10 cellular contexts compared by ENCODE assay signal in genomic region chr19:29717051-29717450, GRCh38. TPM values are rescaled to one million over a fixed set of nuclear protein-coding genes. Genes with fewer than 3 reads are reported as not detected.
DNase-seq lines count a peak whose midpoint lies in the region; ATAC-seq, FAIRE-seq and TF ChIP-seq lines count a peak whose summit lies in the region.
"Had no signal": no experiment of that assay in that cellular context is flagged by ENCODE, and none has a peak within 500 bp of the region (broad histone marks: within the 10 kb centered on the region; RNA-seq: fewer than 3 reads in every experiment).

No MANE protein-coding gene starts in this region.

- H3K4me1 ChIP-seq in A549 (peaks cover 21% of the 10 kb centered on the region), OCI-LY7 (ENCODE audit: insufficient read depth, low read length, poor library complexity, severe bottlenecking) (peaks cover 24% of the 10 kb centered on the region)
- peaks cover 46% of the 10 kb centered on the region for H3K4me1 ChIP-seq in CD4-positive, CD25-positive, alpha-beta regulatory T cell (ENCODE audit: control insufficient read depth, insufficient read depth, low read length, poor library complexity, severe bottlenecking)

- no peaks in the 10 kb centered on the region for H3K9me3 ChIP-seq in A549
- H3K9me3 ChIP-seq in CD4-positive, CD25-positive, alpha-beta regulatory T cell (ENCODE audit: control insufficient read depth in 2 of 2, low read length in 2 of 2): no peaks in the 10 kb centered on the region
- no peaks in the 10 kb centered on the region for H3K9me3 ChIP-seq in OCI-LY7 (ENCODE audit: low read length)
- H3K9me3 ChIP-seq: MG63 had no signal

- POLR2A ChIA-PET in A549 (lab: Yijun Ruan, JAX): interaction anchor here (0.8 to 7.2 kb wide), 11 partner anchors 9 to 189 kb away, joined by 3 to 110 read pairs (median 4); partner anchors contain the start of genes PLEKHF1 and POP4
- POLR2A ChIA-PET in OCI-LY7 (lab: Charles Lee): interaction anchor here (0.6 to 4.1 kb wide), 4 partner anchors 11 to 114 kb away, joined by 3 to 17 read pairs (median 7); partner anchors contain the start of gene POP4

- WGBS in A549 (ENCODE audit: missing lambda C conversion rate): 70% methylated on average over 16 of the region's 16 CpGs

- H3K27me3 ChIP-seq in CD4-positive, CD25-positive, alpha-beta regulatory T cell (ENCODE audit: control insufficient read depth, insufficient read depth, low read length): peaks cover 2% of the 10 kb centered on the region
- H3K27me3 ChIP-seq: MG63 had no signal

- TF ChIP-seq CTCF in A549 (IDR thresholded peaks at IDR 0.05) (no peak), OCI-LY7 (conservative IDR thresholded peaks at IDR 0.05; ENCODE audit: low read length) (no peak)

- H3K79me2 ChIP-seq in OCI-LY7 (ENCODE audit: insufficient read depth, low read depth, low read length): peaks cover 15% of the 10 kb centered on the region

- H3K9me2 ChIP-seq in OCI-LY7 (ENCODE audit: insufficient read depth, low read length): no peaks in the 10 kb centered on the region

- DNase-seq in A549 (ENCODE audit: low read depth in 1 of 2, low spot score in 1 of 2) (no peak), OCI-LY7 (ENCODE audit: low spot score) (no peak), memory B cell (ENCODE audit: low spot score in 2 of 2) (no peak), COLO829 (ENCODE audit: low spot score) (no peak), NCI-H1417 treated with DMSO at 0.1 percent for 48 hours (lab: John Stamatoyannopoulos, UW) (no peak)
- DNase-seq in CD4-positive, CD25-positive, alpha-beta regulatory T cell: no peak
- DNase-seq: NCI-H2081 treated with DMSO at 0.1 percent for 48 hours had no signal

- H3K36me3 ChIP-seq in CD4-positive, CD25-positive, alpha-beta regulatory T cell (ENCODE audit: control insufficient read depth, insufficient read depth, low read length): no peaks in the 10 kb centered on the region
- H3K36me3 ChIP-seq in OCI-LY7 (ENCODE audit: insufficient read depth, low read length): 0 out of 2 replicates have a peak, but pooled peaks cover 3% of the 10 kb centered on the region

- FAIRE-seq in A549 (lab: Jason Lieb, UNC): no peak

- H3K4me3 ChIP-seq in A549 (no peak overlapping the region), OCI-LY7 (ENCODE audit: low read depth, low read length, poor library complexity, severe bottlenecking) (no peak overlapping the region)
- no peak overlapping the region for H3K4me3 ChIP-seq in CD4-positive, CD25-positive, alpha-beta regulatory T cell (ENCODE audit: low read depth, low read length)

- no peak for ATAC-seq in A549
- no peak for ATAC-seq in CD4-positive, CD25-positive, alpha-beta regulatory T cell (ENCODE audit: low read depth in 2 of 2)
- no peak for ATAC-seq in memory B cell (ENCODE audit: low read depth)
- no peak for ATAC-seq in GM18873 (IDR thresholded peaks at IDR 0.05; ENCODE audit: low FRiP score, unreplicated experiment)

- peak overlapping the region in 1 of 4 donors; percentile 92 for H3K4me3 Mint-ChIP-seq in CD4-positive, CD25-positive, alpha-beta regulatory T cell
- H3K4me3 Mint-ChIP-seq in memory B cell: peak overlapping the region; percentile 5

- no peak for TF ChIP-seq EP300 in A549 (IDR thresholded peaks at IDR 0.05)

- H2AFZ ChIP-seq in OCI-LY7 (ENCODE audit: low read length): no peak overlapping the region

- H3K36me3 Mint-ChIP-seq in CD4-positive, CD25-positive, alpha-beta regulatory T cell: no peaks in the 10 kb centered on the region
- H3K36me3 Mint-ChIP-seq in memory B cell: no peaks in the 10 kb centered on the region

- H3K27me3 Mint-ChIP-seq in CD4-positive, CD25-positive, alpha-beta regulatory T cell: peaks cover 11% of the 10 kb centered on the region
- H3K27me3 Mint-ChIP-seq in memory B cell: no peaks in the 10 kb centered on the region
- H3K27me3 Mint-ChIP-seq: CD4-positive, alpha-beta T cell had no signal

- TF ChIP-seq RAD21 in A549 (conservative IDR thresholded peaks at IDR 0.05 in 1 of 2, IDR thresholded peaks at IDR 0.05 in 1 of 2): no peak

- H3K27ac ChIP-seq in A549 (no peak overlapping the region), OCI-LY7 (ENCODE audit: low read depth, low read length, poor library complexity, severe bottlenecking) (no peak overlapping the region)
- no peak overlapping the region for H3K27ac ChIP-seq in CD4-positive, CD25-positive, alpha-beta regulatory T cell (ENCODE audit: insufficient read depth, low read length, poor library complexity, severe bottlenecking)

- CTCF ChIA-PET in A549 (lab: Yijun Ruan, JAX) (interaction anchor here (0.6 to 14.1 kb wide), 75 partner anchors 10 to 1623 kb away, joined by 3 to 490 read pairs (median 6); partner anchors contain the start of genes PLEKHF1 and POP4), OCI-LY7 (lab: Charles Lee; ENCODE audit: unreplicated experiment) (interaction anchor here (0.6 to 1.7 kb wide), 7 partner anchors 23 to 635 kb away, joined by 3 to 13 read pairs (median 3); no protein-coding TSS in a partner anchor)

- H3K27ac Mint-ChIP-seq in CD4-positive, CD25-positive, alpha-beta regulatory T cell: peak overlapping the region in 2 of 3 donors; percentile 96
- no peak overlapping the region for H3K27ac Mint-ChIP-seq in memory B cell

- intact Hi-C loops in OCI-LY7 (cut with micrococcal nuclease; ENCODE audit: unreplicated experiment): loop anchor here (2.0 kb wide), 1 partner anchor 52 kb away; the partner anchor contains the start of gene PLEKHF1

- TF ChIP-seq POLR2A in A549 (IDR thresholded peaks at IDR 0.05; ENCODE audit: low read length): peak; percentile 39

- no peaks in the 10 kb centered on the region; the same call in 1 of the 2 replicates for H4K20me1 ChIP-seq in OCI-LY7 (ENCODE audit: insufficient read depth, low read length)

- peak overlapping the region; percentile 89 for H3K4me2 ChIP-seq in A549
- H3K4me2 ChIP-seq in OCI-LY7 (ENCODE audit: low read length): peak overlapping the region; percentile 96; the same call in 1 of the 2 replicates

- no peaks in the 10 kb centered on the region for H3K9me3 Mint-ChIP-seq in CD4-positive, CD25-positive, alpha-beta regulatory T cell
- no peaks in the 10 kb centered on the region for H3K9me3 Mint-ChIP-seq in memory B cell
- H3K9me3 Mint-ChIP-seq: CD4-positive, alpha-beta T cell had no signal

- no TSS peak for BruUV-seq in OCI-LY7 (replicated peaks; lab: Mats Ljungman, UMichigan)

- peaks cover 17 to 41% (median 33%) of the 10 kb centered on the region in 4 donors for H3K4me1 Mint-ChIP-seq in CD4-positive, CD25-positive, alpha-beta regulatory T cell
- H3K4me1 Mint-ChIP-seq in memory B cell: peaks cover 24% of the 10 kb centered on the region

TF ChIP-seq in A549, 52 proteins besides CTCF, POLR2A, EP300 and RAD21:
- TF ChIP-seq ELK1 (IDR thresholded peaks at IDR 0.05; ENCODE audit: low read depth, low read length) (no peak), ZNF302 (CRISPR knock-in tag; IDR thresholded peaks at IDR 0.05) (no peak)

RNA-seq across cellular contexts. Expression of gene C19orf12, which starts 2.0 kb away (rescaled TPM):
- polyA plus RNA-seq in A549 (2011; rRNA removed) (33.6 and 34.3 TPM in 2 replicates), A549 (2017; fragmentation: RNase III; extraction: RNeasy Plus Mini Kit Qiagen cat#74134 plus additional on column Dnase treatment) (35.2 to 36.1 TPM (median 35.2 TPM) in 3 replicates)
- 30.8 and 40.5 TPM in 2 replicates for polyA plus RNA-seq in A549 (2012; cell fraction: cytosol; rRNA removed)
- 35.7 and 36.4 TPM in 2 replicates for polyA plus RNA-seq in A549 (2012; cell fraction: nucleus; rRNA removed)
- 11.6 and 15.1 TPM in 2 replicates for polyA minus RNA-seq in A549 (2011; rRNA and poly(A)+ RNA removed)
- total RNA-seq in CD4-positive, CD25-positive, alpha-beta regulatory T cell: 22.8 TPM
- 10 to 100 TPM; 28.3 to 33.7 (median 31.0) TPM for polyA plus RNA-seq in CD4-positive, CD25-positive, alpha-beta regulatory T cell
- total RNA-seq in OCI-LY7 (2014; rRNA removed; shearing (Covaris generic)): 11.9 and 12.5 TPM in 2 replicates
- 17.0 and 20.6 TPM in 2 replicates for total RNA-seq in OCI-LY7 (2022)

RNA-seq across cellular contexts. Expression of gene PLEKHF1, which starts 51.8 kb away (rescaled TPM):
- polyA plus RNA-seq in A549 (2011; rRNA removed) (2.1 and 2.3 TPM in 2 replicates), A549 (2017; fragmentation: RNase III; extraction: RNeasy Plus Mini Kit Qiagen cat#74134 plus additional on column Dnase treatment) (4.1 to 4.4 TPM (median 4.2 TPM) in 3 replicates)
- polyA plus RNA-seq in A549 (2012; cell fraction: cytosol; rRNA removed): 7.1 and 8.7 TPM in 2 replicates
- 9.8 and 13.2 TPM in 2 replicates for polyA plus RNA-seq in A549 (2012; cell fraction: nucleus; rRNA removed)
- 3.3 and 3.4 TPM in 2 replicates for polyA minus RNA-seq in A549 (2011; rRNA and poly(A)+ RNA removed)
- total RNA-seq in CD4-positive, CD25-positive, alpha-beta regulatory T cell: 21.0 TPM
- 10 to 100 TPM; 23.5 to 49.3 (median 35.2) TPM for polyA plus RNA-seq in CD4-positive, CD25-positive, alpha-beta regulatory T cell
- total RNA-seq in OCI-LY7 (2014; rRNA removed; shearing (Covaris generic)): 7.0 TPM in 2 replicates
- total RNA-seq in OCI-LY7 (2022): 4.5 and 5.0 TPM in 2 replicates
